12 cellular contexts compared by ENCODE assay signal in genomic region chr10:4061441-4061951, GRCh38.
DNase-seq lines count a peak whose midpoint lies in the region; ATAC-seq, FAIRE-seq and TF ChIP-seq lines count a peak whose summit lies in the region.
"Had no signal": no experiment of that assay in that cellular context is flagged by ENCODE, and none has a peak within 500 bp of the region (broad histone marks: within the 10 kb centered on the region; RNA-seq: fewer than 3 reads in every experiment).

No MANE protein-coding gene starts in this region.

- 28 to 54% (median 42%) methylated on average over 7 of the region's 7 CpGs for WGBS in small intestine, 3 donors

- DNase-seq in choroid plexus epithelial cell (ENCODE audit: low read depth) (peak; percentile 36), inferior parietal cortex (ENCODE audit: extremely low spot score) (peak; percentile 39), small intestine (peak; percentile 80), urothelium cell line (ENCODE audit: low spot score) (no peak), WTC11 (ENCODE audit: low spot score) (no peak), NCI-H2029 (lab: John Stamatoyannopoulos, UW) (no peak)
- DNase-seq: NCI-H510A had no signal

- H3K4me1 ChIP-seq in HEK293 (ENCODE audit: control insufficient read depth, insufficient read depth, low read length), result peaks cover 5% of the 10 kb centered on the region; the same call in 1 of the 2 replicates
- H3K4me1 ChIP-seq in small intestine (ENCODE audit: control insufficient read depth in 2 of 2, insufficient read depth in 1 of 2, low read depth in 1 of 2, low read length in 1 of 2), result peaks cover 6 to 9% of the 10 kb centered on the region in 2 donors

- H3K36me3 Mint-ChIP-seq in WTC11, result no peaks in the 10 kb centered on the region
- H3K36me3 Mint-ChIP-seq: IgD-negative memory B cell had no signal

- H3K4me3 Mint-ChIP-seq in WTC11, result no peak overlapping the region
- H3K4me3 Mint-ChIP-seq: IgD-negative memory B cell, neural crest cell had no signal

- no peak overlapping the region for H3K27ac Mint-ChIP-seq in WTC11
- H3K27ac Mint-ChIP-seq: IgD-negative memory B cell had no signal

- no peak overlapping the region for H3K27ac ChIP-seq in HEK293 (ENCODE audit: extremely low read depth, low read depth, low read length)
- H3K27ac ChIP-seq in small intestine (ENCODE audit: low read depth in 1 of 2, low read length in 1 of 2), result peak overlapping the region; percentile 39 to 46

- TF ChIP-seq CTCF in HEK293 (tag by site-specific recombination; IDR thresholded peaks at IDR 0.05), result no peak
- TF ChIP-seq CTCF in choroid plexus epithelial cell (conservative IDR thresholded peaks at IDR 0.05; ENCODE audit: low read depth, low read length), result no peak
- no peak for TF ChIP-seq CTCF in WTC11 (IDR thresholded peaks at IDR 0.05)

- H3K4me3 ChIP-seq in HEK293 (ENCODE audit: low read depth, low read length), result no peak overlapping the region
- H3K4me3 ChIP-seq in choroid plexus epithelial cell (ENCODE audit: low read depth, low read length), result no peak overlapping the region
- no peak overlapping the region for H3K4me3 ChIP-seq in small intestine (ENCODE audit: low read depth in 1 of 2, low read length in 2 of 2)
- H3K4me3 ChIP-seq: GM12878 had no signal

- H3K27me3 ChIP-seq in small intestine (ENCODE audit: control insufficient read depth in 2 of 2, insufficient read depth in 2 of 2, low read length in 2 of 2), result no peaks in the 10 kb centered on the region

- no peaks in the 10 kb centered on the region for H3K36me3 ChIP-seq in HEK293 (ENCODE audit: control insufficient read depth in 2 of 2, insufficient read depth in 1 of 2, low read length in 2 of 2)
- H3K36me3 ChIP-seq in small intestine (ENCODE audit: control insufficient read depth in 2 of 2, insufficient read depth in 2 of 2, low read length in 2 of 2), result no peaks in the 10 kb centered on the region

- no peak for TF ChIP-seq POLR2A in GM18505 (IDR thresholded peaks at IDR 0.05; ENCODE audit: borderline replicate concordance, extremely low read depth, insufficient read depth, insufficient read length)

- POLR2A ChIA-PET in HEK293 (lab: Yijun Ruan, JAX), result no interaction called here
- POLR2A ChIA-PET in WTC11 (lab: Charles Lee), result no interaction called here

- no peaks in the 10 kb centered on the region for H3K9me3 ChIP-seq in HEK293 (ENCODE audit: control insufficient read depth, insufficient read depth, low read depth, low read length)
- H3K9me3 ChIP-seq in small intestine (ENCODE audit: control insufficient read depth, low read depth), result no peaks in the 10 kb centered on the region

- ATAC-seq in WTC11 (no peak), GM18505 (IDR thresholded peaks at IDR 0.05; ENCODE audit: unreplicated experiment) (no peak)
- ATAC-seq: GM12878 had no signal

- no peaks in the 10 kb centered on the region for H3K9me3 Mint-ChIP-seq in WTC11
- H3K9me3 Mint-ChIP-seq: IgD-negative memory B cell, neural crest cell had no signal

- H3K27me3 Mint-ChIP-seq in WTC11 (ENCODE audit: low read depth), result no peaks in the 10 kb centered on the region

- CTCF ChIA-PET in HEK293 (lab: Yijun Ruan, JAX) (no interaction called here), WTC11 (lab: Charles Lee) (no interaction called here)

- H3K4me1 Mint-ChIP-seq in WTC11, result no peaks in the 10 kb centered on the region
- H3K4me1 Mint-ChIP-seq: neural crest cell had no signal

- FAIRE-seq in small intestine (lab: Jason Lieb, UNC) (no peak), urothelium cell line (lab: Jason Lieb, UNC) (no peak)
- FAIRE-seq: GM12878 had no signal

TF ChIP-seq in HEK293, 187 proteins besides CTCF, POLR2A, EP300 and RAD21:
- TF ChIP-seq KLF10 (tag by site-specific recombination; IDR thresholded peaks at IDR 0.05) (0 out of 2 replicates have a peak, but pooled peaks have one; percentile 24), ZNF133 (tag by site-specific recombination; IDR thresholded peaks at IDR 0.05) (no peak), ZNF621 (tag by site-specific recombination; IDR thresholded peaks at IDR 0.05) (no peak)

TF ChIP-seq in WTC11, 78 proteins besides CTCF, POLR2A, EP300 and RAD21:
- TF ChIP-seq, protein P1, sequence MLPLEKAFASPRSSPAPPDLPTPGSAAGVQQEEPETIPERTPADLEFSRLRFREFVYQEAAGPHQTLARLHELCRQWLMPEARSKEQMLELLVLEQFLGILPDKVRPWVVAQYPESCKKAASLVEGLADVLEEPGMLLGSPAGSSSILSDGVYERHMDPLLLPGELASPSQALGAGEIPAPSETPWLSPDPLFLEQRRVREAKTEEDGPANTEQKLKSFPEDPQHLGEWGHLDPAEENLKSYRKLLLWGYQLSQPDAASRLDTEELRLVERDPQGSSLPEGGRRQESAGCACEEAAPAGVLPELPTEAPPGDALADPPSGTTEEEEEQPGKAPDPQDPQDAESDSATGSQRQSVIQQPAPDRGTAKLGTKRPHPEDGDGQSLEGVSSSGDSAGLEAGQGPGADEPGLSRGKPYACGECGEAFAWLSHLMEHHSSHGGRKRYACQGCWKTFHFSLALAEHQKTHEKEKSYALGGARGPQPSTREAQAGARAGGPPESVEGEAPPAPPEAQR (CRISPR knock-in tag; IDR thresholded peaks at IDR 0.05), result no peak
- TF ChIP-seq CREM (CRISPR knock-in tag; IDR thresholded peaks at IDR 0.05), result no peak
- TF ChIP-seq NFATC4 (CRISPR knock-in tag; IDR thresholded peaks at IDR 0.05), result no peak
- TF ChIP-seq ZNF121 (CRISPR knock-in tag; IDR thresholded peaks at IDR 0.05), result no peak

Comparison
In these comparisons a context has a peak if more than half of its experiments do, and no peak if none do; other contexts are left out.
1. DNase-seq: peak in choroid plexus epithelial cell (single experiment), inferior parietal cortex (single experiment) and small intestine (single experiment); none in urothelium cell line (single experiment), WTC11 (single experiment) and NCI-H2029 (single experiment).